ENCODE assay signal across 14 cellular contexts in genomic region chr17:8572767-8573166, GRCh38. TPM values are rescaled to one million over a fixed set of nuclear protein-coding genes. Genes with fewer than 3 reads are reported as not detected.
A peak's percentile ranks its signal among the peaks of the same experiment; 100 is the strongest.
DNase-seq lines count a peak whose midpoint lies in the region; ATAC-seq and TF ChIP-seq lines count a peak whose summit lies in the region.
"Had no signal": no experiment of that assay in that cellular context is flagged by ENCODE, and none has a peak within 500 bp of the region (broad histone marks: within the 10 kb centered on the region; RNA-seq: fewer than 3 reads in every experiment).

No MANE protein-coding gene starts in this region.

- intact Hi-C loops in CD4-positive, alpha-beta T cell (cut with DNase I, micrococcal nuclease), result loop anchor here (2.0 to 5.0 kb wide), 2 partner anchors 172 to 175 kb away; partner anchors contain the start of gene CCDC42 (in 1 of the 2)
- intact Hi-C loops in mammary epithelial cell (cut with micrococcal nuclease), result loop anchor here (1.0 to 5.0 kb wide), 2 partner anchors 174 to 215 kb away; no protein-coding TSS in a partner anchor
- intact Hi-C loops in posterior vena cava (cut with DNase I), result loop anchor here (2.0 to 10.0 kb wide), 2 partner anchors 172 to 174 kb away; partner anchors contain the start of gene CCDC42 (in 1 of the 2)

- H3K4me2 ChIP-seq in mammary epithelial cell (ENCODE audit: insufficient read depth, low read depth, low read length), result no peak overlapping the region
- no peak overlapping the region for H3K4me2 ChIP-seq in mesenchymal stem cell (ENCODE audit: low read length, poor library complexity, severe bottlenecking)

- H2BK15ac ChIP-seq in mesenchymal stem cell (ENCODE audit: low read depth, poor library complexity, severe bottlenecking), result no peak overlapping the region

- H3K27me3 Mint-ChIP-seq in CD4-positive, alpha-beta T cell, result no peaks in the 10 kb centered on the region
- H3K27me3 Mint-ChIP-seq: activated naive CD8-positive, alpha-beta T cell treated with anti-CD3 and anti-CD28 coated beads for 36 hours had no signal

- H3K14ac ChIP-seq in mesenchymal stem cell (ENCODE audit: low read length in 2 of 2), result no peak overlapping the region

- H3K79me1 ChIP-seq in mesenchymal stem cell (replicated peaks; ENCODE audit: low read length, poor library complexity, severe bottlenecking), result peaks cover 22% of the 10 kb centered on the region

- in situ Hi-C loops in mammary epithelial cell (cut with MboI; ENCODE audit: low sequenced_read_pairs in 2 of 2), result no loop called here

- ATAC-seq in CD4-positive, alpha-beta T cell (ENCODE audit: poor library complexity), result no peak
- ATAC-seq in HG03571 (IDR thresholded peaks at IDR 0.05; ENCODE audit: unreplicated experiment) (no peak), GM18502 (IDR thresholded peaks at IDR 0.05; ENCODE audit: poor library complexity, unreplicated experiment) (no peak)
- ATAC-seq: effector memory CD8-positive, alpha-beta T cell; naive thymus-derived CD4-positive, alpha-beta T cell had no signal

- H2BK12ac ChIP-seq in mesenchymal stem cell (ENCODE audit: low read length in 2 of 2), result no peak overlapping the region

- no peak overlapping the region for H2AFZ ChIP-seq in mammary epithelial cell (ENCODE audit: low read depth, low read length)
- H2AFZ ChIP-seq in mesenchymal stem cell (ENCODE audit: low read depth, low read length), result no peak overlapping the region

- no peak overlapping the region for H3K27ac Mint-ChIP-seq in CD4-positive, alpha-beta T cell
- H3K27ac Mint-ChIP-seq: activated naive CD8-positive, alpha-beta T cell treated with anti-CD3 and anti-CD28 coated beads for 36 hours; effector memory CD8-positive, alpha-beta T cell; naive thymus-derived CD4-positive, alpha-beta T cell had no signal

- WGBS in mammary epithelial cell (ENCODE audit: low coverage, missing lambda C conversion rate), result 85% methylated on average over 1 of the region's 1 CpG
- WGBS in mesenchymal stem cell, result no CpG with 5 or more reads among the region's 1 CpG

- no peak for DNase-seq in CD4-positive, alpha-beta T cell
- DNase-seq in HT-29 (ENCODE audit: low spot score) (peak; percentile 1), mammary epithelial cell (no peak), mesenchymal stem cell (peak; percentile 13), NCI-H1436 (lab: John Stamatoyannopoulos, UW) (no peak), posterior vena cava (ENCODE audit: low spot score) (no peak)
- DNase-seq: activated naive CD8-positive, alpha-beta T cell treated with anti-CD3 and anti-CD28 coated beads for 36 hours; DMS 273 treated with DMSO at 0.1 percent for 48 hours; effector memory CD8-positive, alpha-beta T cell; NCI-H1694; T-helper 9 cell had no signal

- H3K9me3 Mint-ChIP-seq in CD4-positive, alpha-beta T cell, result no peaks in the 10 kb centered on the region
- H3K9me3 Mint-ChIP-seq: activated naive CD8-positive, alpha-beta T cell treated with anti-CD3 and anti-CD28 coated beads for 36 hours; effector memory CD8-positive, alpha-beta T cell; naive thymus-derived CD4-positive, alpha-beta T cell had no signal

- H3K36me3 ChIP-seq in mammary epithelial cell (ENCODE audit: insufficient read depth, low read length) (peaks cover 12% of the 10 kb centered on the region), mesenchymal stem cell (ENCODE audit: control insufficient read depth in 1 of 2, insufficient read depth in 2 of 2, low read depth in 1 of 2, low read length in 2 of 2) (peaks cover 18 to 22% of the 10 kb centered on the region in 2 experiments)

- no peaks in the 10 kb centered on the region for H3K9me3 ChIP-seq in CD4-positive, alpha-beta T cell (ENCODE audit: control insufficient read depth, low read length)
- no peaks in the 10 kb centered on the region for H3K9me3 ChIP-seq in mammary epithelial cell (replicated peaks; ENCODE audit: insufficient read depth, low read length)
- H3K9me3 ChIP-seq in mesenchymal stem cell (ENCODE audit: control insufficient read depth, low read length), result no peaks in the 10 kb centered on the region

- H3K4me3 ChIP-seq in mammary epithelial cell (replicated peaks in 1 of 3; ENCODE audit: insufficient read depth in 1 of 3, low read depth in 2 of 3, low read length in 3 of 3) (no peak overlapping the region), mesenchymal stem cell (ENCODE audit: insufficient read depth in 1 of 2, low read depth in 1 of 2, low read length in 2 of 2) (no peak overlapping the region)

- H3K4me1 ChIP-seq in mammary epithelial cell (ENCODE audit: insufficient read depth, low read length) (no peaks in the 10 kb centered on the region), mesenchymal stem cell (ENCODE audit: control insufficient read depth, insufficient read depth, low read depth, low read length) (no peaks in the 10 kb centered on the region)

- H3K79me2 ChIP-seq in mammary epithelial cell (ENCODE audit: insufficient read depth, low read length), result no peaks in the 10 kb centered on the region

- H4K8ac ChIP-seq in mesenchymal stem cell (ENCODE audit: low read length), result no peak overlapping the region

- H3K4me3 Mint-ChIP-seq in CD4-positive, alpha-beta T cell, result no peak overlapping the region
- H3K4me3 Mint-ChIP-seq: activated naive CD8-positive, alpha-beta T cell treated with anti-CD3 and anti-CD28 coated beads for 36 hours; effector memory CD8-positive, alpha-beta T cell; naive thymus-derived CD4-positive, alpha-beta T cell had no signal

- no peaks in the 10 kb centered on the region for H3K4me1 Mint-ChIP-seq in CD4-positive, alpha-beta T cell (ENCODE audit: low read depth)
- H3K4me1 Mint-ChIP-seq: activated naive CD8-positive, alpha-beta T cell treated with anti-CD3 and anti-CD28 coated beads for 36 hours; naive thymus-derived CD4-positive, alpha-beta T cell had no signal

- dilution Hi-C loops in mammary epithelial cell (cut with HindIII; ENCODE audit: low sequenced_read_pairs), result no loop called here

- no peak overlapping the region for H3K18ac ChIP-seq in mesenchymal stem cell (ENCODE audit: low read depth in 1 of 2, low read length in 2 of 2)

- H3K23ac ChIP-seq in mesenchymal stem cell (ENCODE audit: low read length in 2 of 2), result no peak overlapping the region

- no peaks in the 10 kb centered on the region for H3K27me3 ChIP-seq in CD4-positive, alpha-beta T cell (ENCODE audit: control insufficient read depth, insufficient read depth, low read length)
- H3K27me3 ChIP-seq in mammary epithelial cell (ENCODE audit: insufficient read depth, low read length), result no peaks in the 10 kb centered on the region
- H3K27me3 ChIP-seq in mesenchymal stem cell (ENCODE audit: control insufficient read depth in 1 of 2, insufficient read depth in 1 of 2, low read length in 2 of 2), result no peaks in the 10 kb centered on the region

- H3K9ac ChIP-seq in mammary epithelial cell (ENCODE audit: insufficient read depth, low read length) (no peak overlapping the region), mesenchymal stem cell (ENCODE audit: low read length) (no peak overlapping the region)

- no peaks in the 10 kb centered on the region for H4K20me1 ChIP-seq in mammary epithelial cell (ENCODE audit: insufficient read depth, low read length)

- no peak overlapping the region for H2AK5ac ChIP-seq in mesenchymal stem cell (ENCODE audit: low read length, severe bottlenecking)

- H3K4ac ChIP-seq in mesenchymal stem cell (ENCODE audit: low read depth in 1 of 2, low read length in 2 of 2), result no peak overlapping the region

- no peaks in the 10 kb centered on the region for H3K36me3 Mint-ChIP-seq in CD4-positive, alpha-beta T cell (ENCODE audit: low read depth)
- H3K36me3 Mint-ChIP-seq: activated naive CD8-positive, alpha-beta T cell treated with anti-CD3 and anti-CD28 coated beads for 36 hours; naive thymus-derived CD4-positive, alpha-beta T cell had no signal

- H4K91ac ChIP-seq in mesenchymal stem cell (ENCODE audit: low read length), result no peak overlapping the region

- H3K27ac ChIP-seq in CD4-positive, alpha-beta T cell (ENCODE audit: low read depth, low read length), result no peak overlapping the region
- H3K27ac ChIP-seq in mammary epithelial cell (ENCODE audit: insufficient read depth, low read depth, low read length), result no peak overlapping the region
- H3K27ac ChIP-seq in mesenchymal stem cell (ENCODE audit: low read length, poor library complexity, severe bottlenecking), result no peak overlapping the region

- no TSS peak for BruUV-seq in mammary epithelial cell (replicated peaks; lab: Mats Ljungman, UMichigan)

- POLR2A ChIA-PET in CD4-positive, alpha-beta T cell (lab: Charles Lee), result no interaction called here

- no peak overlapping the region for H2BK120ac ChIP-seq in mesenchymal stem cell (ENCODE audit: low read depth, low read length)

- H2BK5ac ChIP-seq in mesenchymal stem cell (ENCODE audit: low read depth, low read length, poor library complexity, severe bottlenecking), result no peak overlapping the region

- peak; percentile 39 for TF ChIP-seq CTCF in CD4-positive, alpha-beta T cell (IDR thresholded peaks at IDR 0.05)
- TF ChIP-seq CTCF in mammary epithelial cell (conservative IDR thresholded peaks at IDR 0.05 in 1 of 2, IDR thresholded peaks at IDR 0.05 in 1 of 2; ENCODE audit: extremely low read depth in 1 of 2, insufficient read depth in 1 of 2, low read depth in 1 of 2, low read length in 2 of 2), result peak; percentile 3 to 39

- CTCF ChIA-PET in CD4-positive, alpha-beta T cell (lab: Charles Lee), result no interaction called here
- CTCF ChIA-PET in mammary epithelial cell (lab: Charles Lee; ENCODE audit: low non-redundant PET), result no interaction called here

RNA-seq across cellular contexts. Expression of gene MYH10, which starts 57.8 kb away (rescaled TPM):
- 1 to 10 TPM; 1.5 to 1.9 TPM for total RNA-seq in CD4-positive, alpha-beta T cell
- 14.3 and 28.6 TPM in 2 replicates for total RNA-seq in HT-29 (2014; rRNA removed; shearing (Covaris generic))
- total RNA-seq in mammary epithelial cell, result 10 to 100 TPM; 53.2 to 76.9 TPM
- 46.2 TPM for polyA plus RNA-seq in mammary epithelial cell
- 113 TPM for polyA minus RNA-seq in mammary epithelial cell
- 33.3 TPM for polyA plus RNA-seq in mesenchymal stem cell (2013, experiment 1 of 2)
- polyA plus RNA-seq in mesenchymal stem cell (2013, experiment 2 of 2), result 30.4 TPM
- 100 to 1,000 TPM; 232 to 233 TPM for total RNA-seq in posterior vena cava

Comparison
In these comparisons a context has a peak if more than half of its experiments do, and no peak if none do; other contexts are left out.
1. DNase-seq: peak in HT-29 (single experiment) and mesenchymal stem cell (single experiment); none in CD4-positive, alpha-beta T cell (0 of 10), mammary epithelial cell (single experiment), NCI-H1436 (single experiment) and posterior vena cava (single experiment).